ENCODE assay signal across 1 cellular context in the genomic region with DNA sequence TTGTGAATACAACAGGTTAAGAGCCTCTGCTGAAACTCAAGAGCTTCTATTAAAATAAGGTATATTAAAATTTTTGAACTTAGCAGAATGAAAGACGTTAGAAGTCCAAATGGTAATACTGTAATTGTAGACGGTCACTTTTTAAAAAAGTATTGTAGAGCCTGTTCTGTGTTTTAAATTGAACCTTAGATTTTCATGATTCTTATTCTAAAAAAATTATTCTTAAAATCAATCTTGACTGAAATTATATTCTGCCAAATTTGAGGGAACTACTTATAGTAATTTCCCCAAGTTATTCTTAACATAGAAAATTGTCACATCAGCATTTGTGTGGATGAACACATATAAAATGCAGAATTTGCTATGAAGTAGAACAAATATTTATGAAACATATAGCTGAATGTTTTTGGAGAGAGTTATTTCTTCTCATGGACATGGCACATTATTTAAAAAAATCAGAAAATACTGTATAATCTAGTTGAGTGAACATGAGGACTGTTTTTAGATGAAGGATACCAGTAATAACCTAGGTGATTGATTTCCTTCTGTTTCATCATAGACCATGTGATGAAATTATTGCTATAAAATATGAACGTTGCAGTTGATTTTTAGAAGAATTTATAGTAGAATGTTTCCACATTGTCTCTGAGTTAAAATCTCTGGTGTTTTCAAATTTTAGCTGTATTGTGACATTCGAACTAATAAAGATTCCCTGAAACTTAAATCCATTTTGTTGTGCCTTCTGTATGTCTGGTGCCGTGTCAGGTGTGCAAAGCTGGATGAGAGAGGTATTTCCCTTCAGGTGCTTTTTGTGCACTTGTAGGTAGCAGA.
A peak's percentile ranks its signal among the peaks of the same experiment; 100 is the strongest.
TF ChIP-seq lines count a peak whose summit lies in the region.

No MANE protein-coding gene starts in this region.

TF ChIP-seq in K562, 482 proteins besides CTCF, POLR2A, EP300 and RAD21 (continues in another document):
- TF ChIP-seq TRIM24 (IDR thresholded peaks at IDR 0.05) = peak; percentile 10 to 21; a peak in 2 of 4 replicates
- no peak for TF ChIP-seq NCOA4 (IDR thresholded peaks at IDR 0.05; ENCODE audit: partially characterized antibody)
- no peak for TF ChIP-seq PHTF2 (CRISPR knock-in tag; IDR thresholded peaks at IDR 0.05)
- 0 out of 2 replicates have a peak, but pooled peaks have one; percentile 23 for TF ChIP-seq KAT7 (CRISPR knock-in tag; IDR thresholded peaks at IDR 0.05; ENCODE audit: borderline replicate concordance)
- TF ChIP-seq RBM22 (IDR thresholded peaks at IDR 0.05; ENCODE audit: low read depth, low read length, poor library complexity, severe bottlenecking) = no peak
- TF ChIP-seq ZNF316 (IDR thresholded peaks at IDR 0.05) = peak; percentile 99
- no peak for TF ChIP-seq PYGO2 (tag; IDR thresholded peaks at IDR 0.05)
- no peak for TF ChIP-seq ZZZ3 (IDR thresholded peaks at IDR 0.05)
- no peak for TF ChIP-seq ZBTB11 (CRISPR knock-in tag; IDR thresholded peaks at IDR 0.05)
- TF ChIP-seq, protein P1, sequence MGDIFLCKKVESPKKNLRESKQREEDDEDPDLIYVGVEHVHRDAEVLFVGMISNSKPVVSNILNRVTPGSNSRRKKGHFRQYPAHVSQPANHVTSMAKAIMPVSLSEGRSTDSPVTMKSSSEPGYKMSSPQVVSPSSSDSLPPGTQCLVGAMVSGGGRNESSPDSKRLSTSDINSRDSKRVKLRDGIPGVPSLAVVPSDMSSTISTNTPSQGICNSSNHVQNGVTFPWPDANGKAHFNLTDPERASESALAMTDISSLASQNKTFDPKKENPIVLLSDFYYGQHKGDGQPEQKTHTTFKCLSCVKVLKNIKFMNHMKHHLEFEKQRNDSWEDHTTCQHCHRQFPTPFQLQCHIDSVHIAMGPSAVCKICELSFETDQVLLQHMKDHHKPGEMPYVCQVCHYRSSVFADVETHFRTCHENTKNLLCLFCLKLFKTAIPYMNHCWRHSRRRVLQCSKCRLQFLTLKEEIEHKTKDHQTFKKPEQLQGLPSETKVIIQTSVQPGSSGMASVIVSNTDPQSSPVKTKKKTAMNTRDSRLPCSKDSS (IDR thresholded peaks at IDR 0.05; ENCODE audit: low read depth, partially characterized antibody) = no peak
- TF ChIP-seq ZNF586 (CRISPR knock-in tag; conservative IDR thresholded peaks at IDR 0.05) = no peak
- TF ChIP-seq HDAC2 (IDR thresholded peaks at IDR 0.05) = no peak
- no peak for TF ChIP-seq ESRRB (CRISPR knock-in tag; IDR thresholded peaks at IDR 0.05; ENCODE audit: borderline replicate concordance)
- TF ChIP-seq ZEB2 (IDR thresholded peaks at IDR 0.05) = 0 out of 2 replicates have a peak, but pooled peaks have one; percentile 22
- TF ChIP-seq MAFK (IDR thresholded peaks at IDR 0.05; ENCODE audit: low read length) = peak; percentile 98
- TF ChIP-seq CHD2 (IDR thresholded peaks at IDR 0.05; ENCODE audit: low read depth, low read length) = no peak
- TF ChIP-seq ZNF133 (CRISPR knock-in tag; IDR thresholded peaks at IDR 0.05) = no peak
- peak; percentile 99 for TF ChIP-seq C11orf30 (IDR thresholded peaks at IDR 0.05; ENCODE audit: low read depth)
- TF ChIP-seq ARHGAP35 (IDR thresholded peaks at IDR 0.05; ENCODE audit: partially characterized antibody) = no peak
- TF ChIP-seq FOXK2 (conservative IDR thresholded peaks at IDR 0.05 in 1 of 2, IDR thresholded peaks at IDR 0.05 in 1 of 2; ENCODE audit: low read depth in 2 of 2) = no peak
- TF ChIP-seq EP400 (IDR thresholded peaks at IDR 0.05) = peak; percentile 66
- TF ChIP-seq CHD4 (IDR thresholded peaks at IDR 0.05; ENCODE audit: insufficient read depth, insufficient replicate concordance, low read depth, low read length, poor library complexity, severe bottlenecking) = no peak
- no peak for TF ChIP-seq JUN (IDR thresholded peaks at IDR 0.05; ENCODE audit: borderline replicate concordance, low read depth, low read length)
- no peak for TF ChIP-seq JUN (CRISPR knock-in tag; IDR thresholded peaks at IDR 0.05; ENCODE audit: borderline replicate concordance)
- TF ChIP-seq, protein P2, sequence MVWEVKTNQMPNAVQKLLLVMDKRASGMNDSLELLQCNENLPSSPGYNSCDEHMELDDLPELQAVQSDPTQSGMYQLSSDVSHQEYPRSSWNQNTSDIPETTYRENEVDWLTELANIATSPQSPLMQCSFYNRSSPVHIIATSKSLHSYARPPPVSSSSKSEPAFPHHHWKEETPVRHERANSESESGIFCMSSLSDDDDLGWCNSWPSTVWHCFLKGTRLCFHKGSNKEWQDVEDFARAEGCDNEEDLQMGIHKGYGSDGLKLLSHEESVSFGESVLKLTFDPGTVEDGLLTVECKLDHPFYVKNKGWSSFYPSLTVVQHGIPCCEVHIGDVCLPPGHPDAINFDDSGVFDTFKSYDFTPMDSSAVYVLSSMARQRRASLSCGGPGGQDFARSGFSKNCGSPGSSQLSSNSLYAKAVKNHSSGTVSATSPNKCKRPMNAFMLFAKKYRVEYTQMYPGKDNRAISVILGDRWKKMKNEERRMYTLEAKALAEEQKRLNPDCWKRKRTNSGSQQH (CRISPR knock-in tag; IDR thresholded peaks at IDR 0.05) = no peak
- no peak; the same call in 1 of the 2 replicates for TF ChIP-seq ARID1B (IDR thresholded peaks at IDR 0.05)
- no peak for TF ChIP-seq SIN3B (IDR thresholded peaks at IDR 0.05; ENCODE audit: low read depth)
- TF ChIP-seq TCF7L2 (IDR thresholded peaks at IDR 0.05; ENCODE audit: low read depth, low read length) = no peak
- TF ChIP-seq TRIM28 (IDR thresholded peaks at IDR 0.05) = no peak
- no peak for TF ChIP-seq ZNF3 (CRISPR knock-in tag; IDR thresholded peaks at IDR 0.05)
- TF ChIP-seq ZBTB7A (IDR thresholded peaks at IDR 0.05; ENCODE audit: borderline replicate concordance, control insufficient read depth, low read depth, low read length) = no peak
- TF ChIP-seq, protein P3, sequence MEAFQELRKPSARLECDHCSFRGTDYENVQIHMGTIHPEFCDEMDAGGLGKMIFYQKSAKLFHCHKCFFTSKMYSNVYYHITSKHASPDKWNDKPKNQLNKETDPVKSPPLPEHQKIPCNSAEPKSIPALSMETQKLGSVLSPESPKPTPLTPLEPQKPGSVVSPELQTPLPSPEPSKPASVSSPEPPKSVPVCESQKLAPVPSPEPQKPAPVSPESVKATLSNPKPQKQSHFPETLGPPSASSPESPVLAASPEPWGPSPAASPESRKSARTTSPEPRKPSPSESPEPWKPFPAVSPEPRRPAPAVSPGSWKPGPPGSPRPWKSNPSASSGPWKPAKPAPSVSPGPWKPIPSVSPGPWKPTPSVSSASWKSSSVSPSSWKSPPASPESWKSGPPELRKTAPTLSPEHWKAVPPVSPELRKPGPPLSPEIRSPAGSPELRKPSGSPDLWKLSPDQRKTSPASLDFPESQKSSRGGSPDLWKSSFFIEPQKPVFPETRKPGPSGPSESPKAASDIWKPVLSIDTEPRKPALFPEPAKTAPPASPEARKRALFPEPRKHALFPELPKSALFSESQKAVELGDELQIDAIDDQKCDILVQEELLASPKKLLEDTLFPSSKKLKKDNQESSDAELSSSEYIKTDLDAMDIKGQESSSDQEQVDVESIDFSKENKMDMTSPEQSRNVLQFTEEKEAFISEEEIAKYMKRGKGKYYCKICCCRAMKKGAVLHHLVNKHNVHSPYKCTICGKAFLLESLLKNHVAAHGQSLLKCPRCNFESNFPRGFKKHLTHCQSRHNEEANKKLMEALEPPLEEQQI (IDR thresholded peaks at IDR 0.05) = no peak
- TF ChIP-seq, protein P4, sequence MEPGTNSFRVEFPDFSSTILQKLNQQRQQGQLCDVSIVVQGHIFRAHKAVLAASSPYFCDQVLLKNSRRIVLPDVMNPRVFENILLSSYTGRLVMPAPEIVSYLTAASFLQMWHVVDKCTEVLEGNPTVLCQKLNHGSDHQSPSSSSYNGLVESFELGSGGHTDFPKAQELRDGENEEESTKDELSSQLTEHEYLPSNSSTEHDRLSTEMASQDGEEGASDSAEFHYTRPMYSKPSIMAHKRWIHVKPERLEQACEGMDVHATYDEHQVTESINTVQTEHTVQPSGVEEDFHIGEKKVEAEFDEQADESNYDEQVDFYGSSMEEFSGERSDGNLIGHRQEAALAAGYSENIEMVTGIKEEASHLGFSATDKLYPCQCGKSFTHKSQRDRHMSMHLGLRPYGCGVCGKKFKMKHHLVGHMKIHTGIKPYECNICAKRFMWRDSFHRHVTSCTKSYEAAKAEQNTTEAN (CRISPR knock-in tag; IDR thresholded peaks at IDR 0.05) = no peak
- no peak for TF ChIP-seq PATZ1 (CRISPR knock-in tag; IDR thresholded peaks at IDR 0.05; ENCODE audit: borderline replicate concordance)
- no peak for TF ChIP-seq SPI1 (IDR thresholded peaks at IDR 0.05; ENCODE audit: borderline replicate concordance, low read depth, low read length)
- TF ChIP-seq HCFC1 (IDR thresholded peaks at IDR 0.05; ENCODE audit: low read depth, low read length) = no peak
- TF ChIP-seq TCF3 (CRISPR knock-in tag; IDR thresholded peaks at IDR 0.05) = no peak
- TF ChIP-seq L3MBTL2 (IDR thresholded peaks at IDR 0.05) = 0 out of 2 replicates have a peak, but pooled peaks have one; percentile 26
- no peak for TF ChIP-seq ZNF76 (CRISPR knock-in tag; IDR thresholded peaks at IDR 0.05; ENCODE audit: borderline replicate concordance)
- TF ChIP-seq SAP30 (IDR thresholded peaks at IDR 0.05; ENCODE audit: borderline replicate concordance, insufficient read depth, low read depth, low read length, poor library complexity, severe bottlenecking) = no peak
- no peak for TF ChIP-seq CCAR2 (IDR thresholded peaks at IDR 0.05; ENCODE audit: low read depth, low read length)
- no peak for TF ChIP-seq NFE2 (IDR thresholded peaks at IDR 0.05; ENCODE audit: low read depth)
- TF ChIP-seq, protein P5, sequence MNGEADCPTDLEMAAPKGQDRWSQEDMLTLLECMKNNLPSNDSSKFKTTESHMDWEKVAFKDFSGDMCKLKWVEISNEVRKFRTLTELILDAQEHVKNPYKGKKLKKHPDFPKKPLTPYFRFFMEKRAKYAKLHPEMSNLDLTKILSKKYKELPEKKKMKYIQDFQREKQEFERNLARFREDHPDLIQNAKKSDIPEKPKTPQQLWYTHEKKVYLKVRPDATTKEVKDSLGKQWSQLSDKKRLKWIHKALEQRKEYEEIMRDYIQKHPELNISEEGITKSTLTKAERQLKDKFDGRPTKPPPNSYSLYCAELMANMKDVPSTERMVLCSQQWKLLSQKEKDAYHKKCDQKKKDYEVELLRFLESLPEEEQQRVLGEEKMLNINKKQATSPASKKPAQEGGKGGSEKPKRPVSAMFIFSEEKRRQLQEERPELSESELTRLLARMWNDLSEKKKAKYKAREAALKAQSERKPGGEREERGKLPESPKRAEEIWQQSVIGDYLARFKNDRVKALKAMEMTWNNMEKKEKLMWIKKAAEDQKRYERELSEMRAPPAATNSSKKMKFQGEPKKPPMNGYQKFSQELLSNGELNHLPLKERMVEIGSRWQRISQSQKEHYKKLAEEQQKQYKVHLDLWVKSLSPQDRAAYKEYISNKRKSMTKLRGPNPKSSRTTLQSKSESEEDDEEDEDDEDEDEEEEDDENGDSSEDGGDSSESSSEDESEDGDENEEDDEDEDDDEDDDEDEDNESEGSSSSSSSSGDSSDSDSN (IDR thresholded peaks at IDR 0.05; ENCODE audit: borderline replicate concordance in 1 of 2, low read depth in 2 of 2, low read length in 2 of 2) = no peak
- peak; percentile 80 for TF ChIP-seq MYC (IDR thresholded peaks at IDR 0.05; ENCODE audit: low read depth, low read length)
- no peak for TF ChIP-seq MYC (CRISPR knock-in tag; IDR thresholded peaks at IDR 0.05; ENCODE audit: borderline replicate concordance, low read depth)
- no peak for TF ChIP-seq ZC3H8 (IDR thresholded peaks at IDR 0.05)
- no peak for TF ChIP-seq ZNF764 (CRISPR knock-in tag; IDR thresholded peaks at IDR 0.05; ENCODE audit: low read depth)
- TF ChIP-seq NCOA6 (IDR thresholded peaks at IDR 0.05) = no peak
- no peak for TF ChIP-seq FOXP1 (CRISPR knock-in tag; IDR thresholded peaks at IDR 0.05)
- no peak for TF ChIP-seq ZSCAN32 (CRISPR knock-in tag; IDR thresholded peaks at IDR 0.05)
- TF ChIP-seq POLR2H (tag; IDR thresholded peaks at IDR 0.05; ENCODE audit: low read depth) = peak; percentile 71
